In genomic region chr13:24264976-24265375, GRCh38 we compare ENCODE assay signal across 11 cellular contexts. TPM values are rescaled to one million over a fixed set of nuclear protein-coding genes. Genes with fewer than 3 reads are reported as not detected.
DNase-seq lines count a peak whose midpoint lies in the region; ATAC-seq and TF ChIP-seq lines count a peak whose summit lies in the region.
"Had no signal": no experiment of that assay in that cellular context is flagged by ENCODE, and none has a peak within 500 bp of the region (broad histone marks: within the 10 kb centered on the region; RNA-seq: fewer than 3 reads in every experiment).

No MANE protein-coding gene starts in this region.

- CTCF ChIA-PET in activated CD4-positive, alpha-beta T cell treated with anti-CD3 and anti-CD28 coated beads for 36 hours (lab: Charles Lee): interaction anchor here (0.9 to 2.5 kb wide), 7 partner anchors 9 to 101 kb away, joined by 3 to 18 read pairs (median 4); no protein-coding TSS in a partner anchor

- no peaks in the 10 kb centered on the region for H3K9me3 ChIP-seq in colonic mucosa
- H3K9me3 ChIP-seq: sigmoid colon had no signal

- H3K9me3 Mint-ChIP-seq in activated CD4-positive, alpha-beta T cell treated with anti-CD3 and anti-CD28 coated beads for 36 hours (ENCODE audit: low read depth): no peaks in the 10 kb centered on the region

- no peak overlapping the region for H3K4me3 ChIP-seq in colonic mucosa
- H3K4me3 ChIP-seq: sigmoid colon had no signal

- no peaks in the 10 kb centered on the region for H3K27me3 ChIP-seq in colonic mucosa
- H3K27me3 ChIP-seq: sigmoid colon had no signal

- no peak for TF ChIP-seq CTCF in colonic mucosa (IDR thresholded peaks at IDR 0.05)
- no peak for TF ChIP-seq CTCF in GM20000 (IDR thresholded peaks at IDR 0.05; ENCODE audit: extremely low read depth, missing control alignments)

- peak; percentile 92 for DNase-seq in activated CD4-positive, alpha-beta T cell treated with anti-CD3 and anti-CD28 coated beads for 36 hours
- DNase-seq in colonic mucosa (no peak), NCI-H2081 (lab: John Stamatoyannopoulos, UW) (no peak), GM20000 (ENCODE audit: low spot score) (no peak), Kasumi-1 (lab: John Stamatoyannopoulos, UW) (no peak)
- DNase-seq in stimulated activated CD8-positive, alpha-beta memory T cell treated with anti-CD3 and anti-CD28 coated beads, Interleukin-15, amount 100 ng/mL, for 4 hours (ENCODE audit: low read depth in 2 of 2): peak; percentile 54 to 64
- DNase-seq: sigmoid colon had no signal

- H3K4me1 ChIP-seq in colonic mucosa: peaks cover under 1% of the 10 kb centered on the region

- peak; percentile 49 for ATAC-seq in GM21619 (IDR thresholded peaks at IDR 0.05; ENCODE audit: unreplicated experiment)
- peak; percentile 92 for ATAC-seq in activated CD4-positive, alpha-beta T cell treated with anti-CD3 and anti-CD28 coated beads for 36 hours
- ATAC-seq in GM21515 (IDR thresholded peaks at IDR 0.05; ENCODE audit: unreplicated experiment): no peak

- intact Hi-C loops in activated CD4-positive, alpha-beta T cell treated with anti-CD3 and anti-CD28 coated beads for 36 hours (cut with DNase I, micrococcal nuclease): loop anchor here (1.0 to 10.0 kb wide), 7 partner anchors 9 to 888 kb away; partner anchors contain the start of genes SPATA13 (in 1 of the 2) and TNFRSF19 (in 1 of the 2)
- intact Hi-C loops in colonic mucosa (cut with DNase I): no loop called here

- no peaks in the 10 kb centered on the region for H3K36me3 ChIP-seq in colonic mucosa
- H3K36me3 ChIP-seq: sigmoid colon had no signal

- peaks cover 92% of the 10 kb centered on the region for H3K4me1 Mint-ChIP-seq in activated CD4-positive, alpha-beta T cell treated with anti-CD3 and anti-CD28 coated beads for 36 hours

- H3K27ac Mint-ChIP-seq in activated CD4-positive, alpha-beta T cell treated with anti-CD3 and anti-CD28 coated beads for 36 hours: peak overlapping the region; percentile 95

- POLR2A ChIA-PET in activated CD4-positive, alpha-beta T cell treated with anti-CD3 and anti-CD28 coated beads for 36 hours (lab: Charles Lee): interaction anchor here (1.0 to 4.8 kb wide), 5 partner anchors 9 to 16 kb away, joined by 3 to 41 read pairs (median 9); no protein-coding TSS in a partner anchor

- peaks cover 37% of the 10 kb centered on the region for H3K36me3 Mint-ChIP-seq in activated CD4-positive, alpha-beta T cell treated with anti-CD3 and anti-CD28 coated beads for 36 hours (ENCODE audit: low read depth)

- H3K27me3 Mint-ChIP-seq in activated CD4-positive, alpha-beta T cell treated with anti-CD3 and anti-CD28 coated beads for 36 hours: no peaks in the 10 kb centered on the region

- H3K27ac ChIP-seq in colonic mucosa: peak overlapping the region; percentile 6
- H3K27ac ChIP-seq: sigmoid colon had no signal

- H3K9ac ChIP-seq in colonic mucosa (ENCODE audit: low read depth in 2 of 2, low read length in 2 of 2): no peak overlapping the region

- peak overlapping the region; percentile 66 for H3K4me3 Mint-ChIP-seq in activated CD4-positive, alpha-beta T cell treated with anti-CD3 and anti-CD28 coated beads for 36 hours

RNA-seq across cellular contexts. Expression of gene C1QTNF9, which starts 44.4 kb away (rescaled TPM):
- not detected for total RNA-seq in activated CD4-positive, alpha-beta T cell treated with anti-CD3 and anti-CD28 coated beads for 36 hours
- total RNA-seq in colonic mucosa: under 1 TPM in 1 of 2 donors, not detected in 1; 0.19 TPM
- total RNA-seq: epithelial cell of proximal tubule, NCI-H460 had no signal

Comparison
In these comparisons a context has a peak if more than half of its experiments do, and no peak if none do; other contexts are left out.
1. DNase-seq: peak in activated CD4-positive, alpha-beta T cell treated with anti-CD3 and anti-CD28 coated beads for 36 hours (single experiment) and stimulated activated CD8-positive, alpha-beta memory T cell treated with anti-CD3 and anti-CD28 coated beads, Interleukin-15, amount 100 ng/mL, for 4 hours (2 of 2); none in colonic mucosa (single experiment), NCI-H2081 (0 of 2), GM20000 (single experiment) and Kasumi-1 (0 of 2).